In genomic region chr21:33070921-33071877, GRCh38 we compare ENCODE assay signal across 10 cellular contexts. TPM values are rescaled to one million over a fixed set of nuclear protein-coding genes. Genes with fewer than 3 reads are reported as not detected.
DNase-seq lines count a peak whose midpoint lies in the region; ATAC-seq and TF ChIP-seq lines count a peak whose summit lies in the region.
"Had no signal": no experiment of that assay in that cellular context is flagged by ENCODE, and none has a peak within 500 bp of the region (broad histone marks: within the 10 kb centered on the region; RNA-seq: fewer than 3 reads in every experiment).

No MANE protein-coding gene starts in this region.

- no peak for TF ChIP-seq EP300 in esophagus muscularis mucosa (IDR thresholded peaks at IDR 0.05)

- H3K36me3 Mint-ChIP-seq in T-cell, result no peaks in the 10 kb centered on the region
- peaks cover 1% of the 10 kb centered on the region for H3K36me3 Mint-ChIP-seq in osteocyte (ENCODE audit: unreplicated experiment)

- peaks cover 0 to 100% (median 57%) of the 10 kb centered on the region in 4 donors for H3K27me3 ChIP-seq in esophagus muscularis mucosa

- peak overlapping the region; percentile 42 to 53 (median 45) for H3K4me3 ChIP-seq in esophagus muscularis mucosa
- H3K4me3 ChIP-seq: SJSA1 had no signal

- TF ChIP-seq CTCF in esophagus muscularis mucosa (IDR thresholded peaks at IDR 0.05) (no peak), osteocyte (IDR thresholded peaks at IDR 0.05) (no peak)

- peaks cover 0 to 26% (median 17%) of the 10 kb centered on the region in 3 donors for H3K4me1 Mint-ChIP-seq in T-cell
- H3K4me1 Mint-ChIP-seq in osteocyte (ENCODE audit: unreplicated experiment), result peaks cover 14% of the 10 kb centered on the region

- no peak overlapping the region for H3K27ac ChIP-seq in esophagus muscularis mucosa (replicated peaks in 1 of 4)
- H3K27ac ChIP-seq: SJSA1 had no signal

- WGBS in esophagus muscularis mucosa, result 3% methylated on average over 7 of the region's 87 CpGs

- TF ChIP-seq POLR2A in esophagus muscularis mucosa (IDR thresholded peaks at IDR 0.05; ENCODE audit: low read depth), result no peak

- POLR2A ChIA-PET in T-cell (lab: Charles Lee), result no interaction called here

- DNase-seq in NCI-H1417 (lab: John Stamatoyannopoulos, UW) (peak in 2 of 3 experiments; percentile 84 to 86), NCI-H1417 treated with DMSO at 0.1 percent for 48 hours (lab: John Stamatoyannopoulos, UW) (no peak), T-cell (peak in 1 of 34 experiments; percentile 12), esophagus muscularis mucosa (ENCODE audit: extremely low spot score) (no peak), osteocyte (ENCODE audit: extremely low spot score, unreplicated experiment) (no peak), cerebellar cortex (ENCODE audit: low spot score) (no peak)

- ATAC-seq in T-cell (replicated peaks in 1 of 4), result peak in 3 of 4 experiments; percentile 25 to 40 (median 38)
- ATAC-seq in HG03095 (IDR thresholded peaks at IDR 0.05; ENCODE audit: unreplicated experiment), result no peak
- ATAC-seq in GM21528 (IDR thresholded peaks at IDR 0.05; ENCODE audit: low FRiP score, unreplicated experiment), result no peak

- H3K4me3 Mint-ChIP-seq in T-cell (peak overlapping the region; percentile 70 to 77 (median 71)), osteocyte (ENCODE audit: unreplicated experiment) (peak overlapping the region; percentile 66)

- peaks cover 0 to 15% (median 11%) of the 10 kb centered on the region in 4 donors for H3K9me3 ChIP-seq in esophagus muscularis mucosa

- H3K9me3 Mint-ChIP-seq in T-cell, result peaks cover 0 to 4% (median 0%) of the 10 kb centered on the region in 3 donors
- peaks cover 7% of the 10 kb centered on the region for H3K9me3 Mint-ChIP-seq in osteocyte (ENCODE audit: unreplicated experiment)

- H3K27me3 Mint-ChIP-seq in T-cell (peaks cover 61 to 69% of the 10 kb centered on the region in 2 donors), osteocyte (ENCODE audit: unreplicated experiment) (peaks cover 82% of the 10 kb centered on the region)

- peaks cover 17 to 28% (median 28%) of the 10 kb centered on the region in 4 donors for H3K4me1 ChIP-seq in esophagus muscularis mucosa

- CTCF ChIA-PET in T-cell (lab: Charles Lee), result no interaction called here

- no peaks in the 10 kb centered on the region for H3K36me3 ChIP-seq in esophagus muscularis mucosa
- H3K36me3 ChIP-seq: SJSA1 had no signal

- H3K27ac Mint-ChIP-seq in T-cell (no peak overlapping the region), osteocyte (ENCODE audit: unreplicated experiment) (no peak overlapping the region)

- intact Hi-C loops in esophagus muscularis mucosa (cut with DNase I), result no loop called here

RNA-seq across cellular contexts. Expression of gene OLIG1, which starts 1.3 kb away (rescaled TPM):
- total RNA-seq in T-cell, result not detected
- total RNA-seq in esophagus muscularis mucosa, result not detected
- total RNA-seq in osteocyte, result not detected in 2 replicates
- total RNA-seq: renal cortical epithelial cell, SJSA1 had no signal

RNA-seq across cellular contexts. Expression of gene OLIG2, which starts 45.5 kb away (rescaled TPM):
- total RNA-seq in T-cell (not detected), esophagus muscularis mucosa (not detected), osteocyte (0.37 and 0.56 TPM in 2 replicates)
- total RNA-seq: renal cortical epithelial cell, SJSA1 had no signal

Comparison
In these comparisons a context has a peak if more than half of its experiments do, and no peak if none do; other contexts are left out.
1. DNase-seq: peak in NCI-H1417 (2 of 3); none in NCI-H1417 treated with DMSO at 0.1 percent for 48 hours (single experiment), esophagus muscularis mucosa (single experiment), osteocyte (single experiment) and cerebellar cortex (single experiment).
2. ATAC-seq: peak in T-cell (3 of 4); none in HG03095 (single experiment) and GM21528 (single experiment).